In genomic region chr6:30617565-30618269, GRCh38 we compare ENCODE assay signal across 1 cellular context.
TF ChIP-seq lines count a peak whose summit lies in the region.

Gene MRPS18B, plus strand, starts transcription at chr6:30617840. Its CDS starts 26 bp downstream, at chr6:30617866.

TF ChIP-seq in HepG2, 621 proteins besides CTCF, POLR2A, EP300 and RAD21 (continued from another document and continues in another):
- TF ChIP-seq HMGXB3 (CRISPR knock-in tag; IDR thresholded peaks at IDR 0.05; ENCODE audit: borderline replicate concordance) (no peak), CHD2 (IDR thresholded peaks at IDR 0.05; ENCODE audit: low read depth, low read length) (0 out of 2 replicates have a peak, but pooled peaks have one; percentile 31), ZNF569 (CRISPR knock-in tag; IDR thresholded peaks at IDR 0.05; ENCODE audit: borderline replicate concordance) (no peak), KAT8 (CRISPR knock-in tag; IDR thresholded peaks at IDR 0.05) (peak; percentile 88), HOXA5 (CRISPR knock-in tag; IDR thresholded peaks at IDR 0.05) (peak; percentile 67), NFE2L1 (CRISPR knock-in tag; IDR thresholded peaks at IDR 0.05; ENCODE audit: borderline replicate concordance) (no peak; the same call in 1 of the 2 replicates), CBX2 (IDR thresholded peaks at IDR 0.05; ENCODE audit: low read depth, low read length) (no peak), CBX2 (CRISPR knock-in tag; IDR thresholded peaks at IDR 0.05; ENCODE audit: low read depth) (no peak), SPEN (CRISPR knock-in tag; IDR thresholded peaks at IDR 0.05; ENCODE audit: low read depth) (peak; percentile 90), ZNF550 (CRISPR knock-in tag; IDR thresholded peaks at IDR 0.05; ENCODE audit: borderline replicate concordance) (no peak), RNF2 (conservative IDR thresholded peaks at IDR 0.05; ENCODE audit: low read depth) (no peak), NFKBIZ (CRISPR knock-in tag; IDR thresholded peaks at IDR 0.05) (0 out of 2 replicates have a peak, but pooled peaks have one; percentile 23), SNAI1 (CRISPR knock-in tag; IDR thresholded peaks at IDR 0.05; ENCODE audit: borderline replicate concordance) (no peak), ZNF710 (CRISPR knock-in tag; IDR thresholded peaks at IDR 0.05; ENCODE audit: borderline replicate concordance) (0 out of 2 replicates have a peak, but pooled peaks have one; percentile 54), REXO4 (CRISPR knock-in tag; IDR thresholded peaks at IDR 0.05; ENCODE audit: borderline replicate concordance) (no peak), ZBTB33 (CRISPR knock-in tag; IDR thresholded peaks at IDR 0.05) (no peak), TRIM22 (IDR thresholded peaks at IDR 0.05) (no peak), SP2 (CRISPR knock-in tag; IDR thresholded peaks at IDR 0.05) (no peak), ZNF274 (CRISPR knock-in tag; IDR thresholded peaks at IDR 0.05) (0 out of 2 replicates have a peak, but pooled peaks have one; percentile 29), ZUFSP (CRISPR knock-in tag; IDR thresholded peaks at IDR 0.05; ENCODE audit: borderline replicate concordance) (no peak), ZNF281 (CRISPR knock-in tag; IDR thresholded peaks at IDR 0.05; ENCODE audit: borderline replicate concordance) (peak; percentile 44; the same call in 1 of the 2 replicates), NCOA1 (CRISPR knock-in tag; IDR thresholded peaks at IDR 0.05) (peak; percentile 15; the same call in 1 of the 2 replicates), HOXD1 (CRISPR knock-in tag; IDR thresholded peaks at IDR 0.05) (no peak), ARID5B (CRISPR knock-in tag; IDR thresholded peaks at IDR 0.05) (no peak), THAP11 (CRISPR knock-in tag; IDR thresholded peaks at IDR 0.05) (peak; percentile 79), ZNF143 (CRISPR knock-in tag; IDR thresholded peaks at IDR 0.05) (no peak), IKZF4 (CRISPR knock-in tag; IDR thresholded peaks at IDR 0.05; ENCODE audit: borderline replicate concordance, low read depth, not compliant biosample characterization) (no peak), DPF2 (CRISPR knock-in tag; IDR thresholded peaks at IDR 0.05; ENCODE audit: borderline replicate concordance, low read depth) (no peak), NCOA2 (CRISPR knock-in tag; IDR thresholded peaks at IDR 0.05) (0 out of 2 replicates have a peak, but pooled peaks have one; percentile 1), PTBP1 (IDR thresholded peaks at IDR 0.05; ENCODE audit: low read depth, low read length, poor library complexity, severe bottlenecking) (no peak), EEA1 (CRISPR knock-in tag; IDR thresholded peaks at IDR 0.05; ENCODE audit: borderline replicate concordance) (no peak), ELK4 (CRISPR knock-in tag; IDR thresholded peaks at IDR 0.05; ENCODE audit: borderline replicate concordance) (no peak; the same call in 1 of the 2 replicates), ZNF782 (CRISPR knock-in tag; IDR thresholded peaks at IDR 0.05; ENCODE audit: borderline replicate concordance) (no peak; the same call in 1 of the 2 replicates), ZBTB7A (CRISPR knock-in tag; IDR thresholded peaks at IDR 0.05) (peak; percentile 72), RXRB (CRISPR knock-in tag; IDR thresholded peaks at IDR 0.05; ENCODE audit: borderline replicate concordance) (peak; percentile 19; the same call in 1 of the 2 replicates), NFYC (CRISPR knock-in tag; IDR thresholded peaks at IDR 0.05) (peak; percentile 48; the same call in 1 of the 2 replicates), HBP1 (CRISPR knock-in tag; IDR thresholded peaks at IDR 0.05; ENCODE audit: low read depth) (peak; percentile 68; the same call in 1 of the 2 replicates), KDM1A (CRISPR knock-in tag; IDR thresholded peaks at IDR 0.05) (no peak)
